ENCODE assay signal across 10 cellular contexts in genomic region chr3:1087066-1087555, GRCh38. TPM values are rescaled to one million over a fixed set of nuclear protein-coding genes. Genes with fewer than 3 reads are reported as not detected.
A peak's percentile ranks its signal among the peaks of the same experiment; 100 is the strongest.
DNase-seq lines count a peak whose midpoint lies in the region; ATAC-seq and TF ChIP-seq lines count a peak whose summit lies in the region.
"Had no signal": no experiment of that assay in that cellular context is flagged by ENCODE, and none has a peak within 500 bp of the region (broad histone marks: within the 10 kb centered on the region; RNA-seq: fewer than 3 reads in every experiment).

No MANE protein-coding gene starts in this region.

- DNase-seq in COLO829 (ENCODE audit: low spot score) (peak; percentile 33), NCI-H748 (lab: John Stamatoyannopoulos, UW; ENCODE audit: unreplicated experiment) (peak; percentile 28), epidermal melanocyte (ENCODE audit: insufficient read length, low spot score) (peak; percentile 40), neural crest cell (ENCODE audit: low read depth, low spot score) (no peak), activated T-cell treated with anti-CD3 and anti-CD28 coated beads for 4 hours (no peak), GF-D8 (lab: John Stamatoyannopoulos, UW) (no peak), Karpas-422 (no peak)
- DNase-seq: naive B cell; stimulated activated naive CD4-positive, alpha-beta T cell treated with Interleukin-2 at 50 U/mL for 16 hours had no signal

- H3K4me2 ChIP-seq in Karpas-422 (ENCODE audit: low read depth, low read length, poor library complexity, severe bottlenecking), result no peak overlapping the region

- no peaks in the 10 kb centered on the region for H3K79me2 ChIP-seq in Karpas-422 (ENCODE audit: low read length)

- H3K27me3 ChIP-seq in Karpas-422 (ENCODE audit: low read length), result no peaks in the 10 kb centered on the region

- no peak overlapping the region for H3K9ac ChIP-seq in Karpas-422 (ENCODE audit: low read length)

- no peak overlapping the region for H3K27ac Mint-ChIP-seq in neural crest cell (ENCODE audit: unreplicated experiment)
- H3K27ac Mint-ChIP-seq: naive B cell had no signal

- no peak for ATAC-seq in GM19035 (IDR thresholded peaks at IDR 0.05; ENCODE audit: unreplicated experiment)

- no peaks in the 10 kb centered on the region for H3K4me1 ChIP-seq in Karpas-422 (ENCODE audit: low read length)

- H4K20me1 ChIP-seq in Karpas-422 (ENCODE audit: insufficient read depth, low read depth, low read length), result no peaks in the 10 kb centered on the region

- H3K9me3 Mint-ChIP-seq in neural crest cell, result peaks cover 3% of the 10 kb centered on the region

- peaks cover 12% of the 10 kb centered on the region for H3K4me1 Mint-ChIP-seq in neural crest cell
- H3K4me1 Mint-ChIP-seq: naive B cell had no signal

- no peaks in the 10 kb centered on the region for H3K9me2 ChIP-seq in Karpas-422 (replicated peaks; ENCODE audit: insufficient read depth, low read length)

- H3K27ac ChIP-seq in Karpas-422 (ENCODE audit: low read length), result no peak overlapping the region

- H3K27me3 Mint-ChIP-seq in neural crest cell (ENCODE audit: low read depth), result no peaks in the 10 kb centered on the region
- H3K27me3 Mint-ChIP-seq: naive B cell had no signal

- H3K36me3 ChIP-seq in Karpas-422 (ENCODE audit: insufficient read depth, low read length), result no peaks in the 10 kb centered on the region

- no peaks in the 10 kb centered on the region for H3K9me3 ChIP-seq in Karpas-422 (ENCODE audit: low read length)

- H2AFZ ChIP-seq in Karpas-422 (ENCODE audit: low read length), result no peak overlapping the region

- no peak overlapping the region for H3K4me3 ChIP-seq in Karpas-422 (ENCODE audit: low read length)

- peak; percentile 47 for TF ChIP-seq CTCF in neural crest cell (conservative IDR thresholded peaks at IDR 0.05)

- H3K36me3 Mint-ChIP-seq in neural crest cell (ENCODE audit: low read depth), result no peaks in the 10 kb centered on the region
- H3K36me3 Mint-ChIP-seq: naive B cell had no signal

- H3K4me3 Mint-ChIP-seq in neural crest cell, result no peak overlapping the region
- H3K4me3 Mint-ChIP-seq: naive B cell had no signal

RNA-seq across cellular contexts. Expression of gene CNTN6, which starts 5.7 kb away (rescaled TPM):
- 0.48 and 0.82 TPM in 2 replicates for total RNA-seq in neural crest cell
- not detected in 2 replicates for total RNA-seq in Karpas-422 (2014; rRNA removed; shearing (Covaris generic); ENCODE audit: low replicate concordance)

Comparison
In these comparisons a context has a peak if more than half of its experiments do, and no peak if none do; other contexts are left out.
1. DNase-seq: peak in COLO829 (single experiment), NCI-H748 (single experiment) and epidermal melanocyte (single experiment); none in neural crest cell (single experiment), activated T-cell treated with anti-CD3 and anti-CD28 coated beads for 4 hours (single experiment), GF-D8 (single experiment) and Karpas-422 (single experiment).